1 cellular context compared by ENCODE assay signal in the genomic region with DNA sequence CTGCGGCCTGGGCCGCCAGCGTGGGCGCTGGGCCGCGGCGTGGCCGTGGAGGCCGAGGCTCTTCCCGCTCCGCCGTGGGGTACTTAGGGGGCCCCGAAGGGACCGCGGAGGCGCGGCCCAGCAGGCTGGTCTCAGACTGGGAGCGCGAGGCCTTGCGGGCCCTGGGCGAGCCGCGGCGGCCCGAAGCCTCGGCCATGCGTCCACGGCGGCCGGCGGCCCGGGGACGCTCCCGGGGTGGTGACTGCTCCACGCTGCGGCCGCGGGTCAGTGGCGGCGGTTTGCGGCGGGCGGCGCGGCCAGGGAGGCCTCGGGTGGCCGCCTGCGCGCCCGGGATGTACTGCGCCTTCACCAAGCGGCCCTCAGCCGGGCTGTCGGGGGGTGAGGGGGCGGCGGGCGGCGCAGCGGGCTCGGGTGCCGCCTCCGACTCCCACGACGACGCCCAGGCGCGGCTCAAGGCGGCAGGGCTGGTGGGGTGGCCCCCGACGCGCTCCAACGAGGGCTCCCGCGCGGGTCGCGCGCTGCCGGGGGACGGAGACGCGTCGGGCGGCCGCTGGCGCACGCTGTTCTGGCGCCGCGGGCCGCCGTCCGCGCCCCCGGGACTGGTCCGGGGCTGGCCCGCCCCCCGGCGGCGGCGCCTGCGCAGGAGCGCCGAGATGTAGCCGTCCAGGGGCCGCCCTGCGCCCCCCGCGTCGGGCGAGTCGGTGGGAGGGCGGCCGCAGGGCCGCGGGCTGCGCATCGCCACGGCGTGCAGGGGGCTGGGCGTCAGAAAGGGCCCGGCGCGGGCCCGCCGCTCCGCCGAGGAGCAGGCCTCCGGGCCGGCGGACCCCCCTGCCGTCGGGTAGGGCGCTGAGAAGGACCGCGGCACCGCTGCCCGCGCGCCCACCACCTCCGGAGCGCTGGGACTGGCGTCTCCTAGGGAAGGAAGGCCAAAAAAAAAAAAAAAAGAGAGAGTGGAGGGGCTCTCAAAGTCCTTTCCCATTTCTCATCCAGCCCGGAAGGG.
TF ChIP-seq lines count a peak whose summit lies in the region.

No MANE protein-coding gene starts in this region.

TF ChIP-seq in WTC11, 78 proteins besides CTCF, POLR2A, EP300 and RAD21 (continued from another document):
- TF ChIP-seq, protein P1, sequence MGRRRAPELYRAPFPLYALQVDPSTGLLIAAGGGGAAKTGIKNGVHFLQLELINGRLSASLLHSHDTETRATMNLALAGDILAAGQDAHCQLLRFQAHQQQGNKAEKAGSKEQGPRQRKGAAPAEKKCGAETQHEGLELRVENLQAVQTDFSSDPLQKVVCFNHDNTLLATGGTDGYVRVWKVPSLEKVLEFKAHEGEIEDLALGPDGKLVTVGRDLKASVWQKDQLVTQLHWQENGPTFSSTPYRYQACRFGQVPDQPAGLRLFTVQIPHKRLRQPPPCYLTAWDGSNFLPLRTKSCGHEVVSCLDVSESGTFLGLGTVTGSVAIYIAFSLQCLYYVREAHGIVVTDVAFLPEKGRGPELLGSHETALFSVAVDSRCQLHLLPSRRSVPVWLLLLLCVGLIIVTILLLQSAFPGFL (CRISPR knock-in tag; IDR thresholded peaks at IDR 0.05; ENCODE audit: borderline replicate concordance): no peak
- TF ChIP-seq FOXP1 (CRISPR knock-in tag; IDR thresholded peaks at IDR 0.05; ENCODE audit: borderline replicate concordance): peak; percentile 69; the same call in 1 of the 2 replicates
- TF ChIP-seq IRF2 (CRISPR knock-in tag; IDR thresholded peaks at IDR 0.05; ENCODE audit: borderline replicate concordance, low read depth): 0 out of 2 replicates have a peak, but pooled peaks have one; percentile 67
- TF ChIP-seq ESRRA (CRISPR knock-in tag; IDR thresholded peaks at IDR 0.05; ENCODE audit: borderline replicate concordance): no peak
- TF ChIP-seq, protein P2, sequence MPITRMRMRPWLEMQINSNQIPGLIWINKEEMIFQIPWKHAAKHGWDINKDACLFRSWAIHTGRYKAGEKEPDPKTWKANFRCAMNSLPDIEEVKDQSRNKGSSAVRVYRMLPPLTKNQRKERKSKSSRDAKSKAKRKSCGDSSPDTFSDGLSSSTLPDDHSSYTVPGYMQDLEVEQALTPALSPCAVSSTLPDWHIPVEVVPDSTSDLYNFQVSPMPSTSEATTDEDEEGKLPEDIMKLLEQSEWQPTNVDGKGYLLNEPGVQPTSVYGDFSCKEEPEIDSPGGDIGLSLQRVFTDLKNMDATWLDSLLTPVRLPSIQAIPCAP (CRISPR knock-in tag; IDR thresholded peaks at IDR 0.05): no peak
- TF ChIP-seq, protein P3, sequence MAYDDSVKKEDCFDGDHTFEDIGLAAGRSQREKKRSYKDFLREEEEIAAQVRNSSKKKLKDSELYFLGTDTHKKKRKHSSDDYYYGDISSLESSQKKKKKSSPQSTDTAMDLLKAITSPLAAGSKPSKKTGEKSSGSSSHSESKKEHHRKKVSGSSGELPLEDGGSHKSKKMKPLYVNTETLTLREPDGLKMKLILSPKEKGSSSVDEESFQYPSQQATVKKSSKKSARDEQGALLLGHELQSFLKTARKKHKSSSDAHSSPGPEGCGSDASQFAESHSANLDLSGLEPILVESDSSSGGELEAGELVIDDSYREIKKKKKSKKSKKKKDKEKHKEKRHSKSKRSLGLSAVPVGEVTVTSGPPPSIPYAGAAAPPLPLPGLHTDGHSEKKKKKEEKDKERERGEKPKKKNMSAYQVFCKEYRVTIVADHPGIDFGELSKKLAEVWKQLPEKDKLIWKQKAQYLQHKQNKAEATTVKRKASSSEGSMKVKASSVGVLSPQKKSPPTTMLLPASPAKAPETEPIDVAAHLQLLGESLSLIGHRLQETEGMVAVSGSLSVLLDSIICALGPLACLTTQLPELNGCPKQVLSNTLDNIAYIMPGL (CRISPR knock-in tag; IDR thresholded peaks at IDR 0.05): 0 out of 2 replicates have a peak, but pooled peaks have one; percentile 3
- TF ChIP-seq, protein P4, sequence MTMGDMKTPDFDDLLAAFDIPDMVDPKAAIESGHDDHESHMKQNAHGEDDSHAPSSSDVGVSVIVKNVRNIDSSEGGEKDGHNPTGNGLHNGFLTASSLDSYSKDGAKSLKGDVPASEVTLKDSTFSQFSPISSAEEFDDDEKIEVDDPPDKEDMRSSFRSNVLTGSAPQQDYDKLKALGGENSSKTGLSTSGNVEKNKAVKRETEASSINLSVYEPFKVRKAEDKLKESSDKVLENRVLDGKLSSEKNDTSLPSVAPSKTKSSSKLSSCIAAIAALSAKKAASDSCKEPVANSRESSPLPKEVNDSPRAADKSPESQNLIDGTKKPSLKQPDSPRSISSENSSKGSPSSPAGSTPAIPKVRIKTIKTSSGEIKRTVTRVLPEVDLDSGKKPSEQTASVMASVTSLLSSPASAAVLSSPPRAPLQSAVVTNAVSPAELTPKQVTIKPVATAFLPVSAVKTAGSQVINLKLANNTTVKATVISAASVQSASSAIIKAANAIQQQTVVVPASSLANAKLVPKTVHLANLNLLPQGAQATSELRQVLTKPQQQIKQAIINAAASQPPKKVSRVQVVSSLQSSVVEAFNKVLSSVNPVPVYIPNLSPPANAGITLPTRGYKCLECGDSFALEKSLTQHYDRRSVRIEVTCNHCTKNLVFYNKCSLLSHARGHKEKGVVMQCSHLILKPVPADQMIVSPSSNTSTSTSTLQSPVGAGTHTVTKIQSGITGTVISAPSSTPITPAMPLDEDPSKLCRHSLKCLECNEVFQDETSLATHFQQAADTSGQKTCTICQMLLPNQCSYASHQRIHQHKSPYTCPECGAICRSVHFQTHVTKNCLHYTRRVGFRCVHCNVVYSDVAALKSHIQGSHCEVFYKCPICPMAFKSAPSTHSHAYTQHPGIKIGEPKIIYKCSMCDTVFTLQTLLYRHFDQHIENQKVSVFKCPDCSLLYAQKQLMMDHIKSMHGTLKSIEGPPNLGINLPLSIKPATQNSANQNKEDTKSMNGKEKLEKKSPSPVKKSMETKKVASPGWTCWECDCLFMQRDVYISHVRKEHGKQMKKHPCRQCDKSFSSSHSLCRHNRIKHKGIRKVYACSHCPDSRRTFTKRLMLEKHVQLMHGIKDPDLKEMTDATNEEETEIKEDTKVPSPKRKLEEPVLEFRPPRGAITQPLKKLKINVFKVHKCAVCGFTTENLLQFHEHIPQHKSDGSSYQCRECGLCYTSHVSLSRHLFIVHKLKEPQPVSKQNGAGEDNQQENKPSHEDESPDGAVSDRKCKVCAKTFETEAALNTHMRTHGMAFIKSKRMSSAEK (CRISPR knock-in tag; IDR thresholded peaks at IDR 0.05; ENCODE audit: borderline replicate concordance): no peak
